ENCODE assay signal across 1 cellular context in genomic region chr5:1156754-1157460, GRCh38.
TF ChIP-seq lines count a peak whose summit lies in the region.

No MANE protein-coding gene starts in this region.

TF ChIP-seq in HEK293, 187 proteins besides CTCF, POLR2A, EP300 and RAD21 (continued from another document):
- TF ChIP-seq ZNF280D (tag by site-specific recombination; IDR thresholded peaks at IDR 0.05) (peak; percentile 96), ZNF37A (tag by site-specific recombination; IDR thresholded peaks at IDR 0.05) (no peak), SETDB1 (IDR thresholded peaks at IDR 0.05; ENCODE audit: insufficient read length, low read length) (peak; percentile 53), YY1 (tag by site-specific recombination; IDR thresholded peaks at IDR 0.05) (no peak), ZNF112 (tag by site-specific recombination; IDR thresholded peaks at IDR 0.05) (no peak), ZNF121 (tag by site-specific recombination; IDR thresholded peaks at IDR 0.05) (no peak), ZSCAN4 (tag by site-specific recombination; IDR thresholded peaks at IDR 0.05) (no peak), ZNF202 (tag by site-specific recombination; IDR thresholded peaks at IDR 0.05; ENCODE audit: borderline replicate concordance) (no peak), ZBTB1 (tag by site-specific recombination; IDR thresholded peaks at IDR 0.05) (no peak), KLF8 (tag by site-specific recombination; IDR thresholded peaks at IDR 0.05) (peak; percentile 36; the same call in 1 of the 2 replicates), ZNF548 (tag by site-specific recombination; IDR thresholded peaks at IDR 0.05) (no peak), KLF17 (tag by site-specific recombination; IDR thresholded peaks at IDR 0.05) (peak; percentile 50; the same call in 1 of the 2 replicates), ZSCAN5A (tag by site-specific recombination; IDR thresholded peaks at IDR 0.05) (peak; percentile 76; the same call in 1 of the 2 replicates), TSHZ1 (tag by site-specific recombination; IDR thresholded peaks at IDR 0.05; ENCODE audit: borderline replicate concordance) (no peak), ZNF580 (tag by site-specific recombination; IDR thresholded peaks at IDR 0.05) (no peak; the same call in 1 of the 2 replicates), ZNF18 (tag by site-specific recombination; IDR thresholded peaks at IDR 0.05) (no peak), ZBTB17 (tag by site-specific recombination; IDR thresholded peaks at IDR 0.05) (no peak), ZNF658 (tag by site-specific recombination; IDR thresholded peaks at IDR 0.05) (no peak), ZNF654 (tag by site-specific recombination; IDR thresholded peaks at IDR 0.05; ENCODE audit: low read depth) (no peak), ZNF184 (tag by site-specific recombination; IDR thresholded peaks at IDR 0.05) (no peak), ZNF416 (tag by site-specific recombination; IDR thresholded peaks at IDR 0.05) (no peak), SCRT1 (tag by site-specific recombination; IDR thresholded peaks at IDR 0.05; ENCODE audit: borderline replicate concordance) (no peak), ZNF571 (tag by site-specific recombination; IDR thresholded peaks at IDR 0.05) (no peak), HOXD13 (CRISPR knock-in tag; IDR thresholded peaks at IDR 0.05; ENCODE audit: borderline replicate concordance) (no peak), AEBP2 (tag by site-specific recombination; IDR thresholded peaks at IDR 0.05; ENCODE audit: borderline replicate concordance) (no peak), ZNF488 (tag by site-specific recombination; IDR thresholded peaks at IDR 0.05) (no peak)
TF ChIP-seq in HEK293: peak in this region for 6.
